Comparison of ENCODE assay signal across 2 cellular contexts in the genomic region with DNA sequence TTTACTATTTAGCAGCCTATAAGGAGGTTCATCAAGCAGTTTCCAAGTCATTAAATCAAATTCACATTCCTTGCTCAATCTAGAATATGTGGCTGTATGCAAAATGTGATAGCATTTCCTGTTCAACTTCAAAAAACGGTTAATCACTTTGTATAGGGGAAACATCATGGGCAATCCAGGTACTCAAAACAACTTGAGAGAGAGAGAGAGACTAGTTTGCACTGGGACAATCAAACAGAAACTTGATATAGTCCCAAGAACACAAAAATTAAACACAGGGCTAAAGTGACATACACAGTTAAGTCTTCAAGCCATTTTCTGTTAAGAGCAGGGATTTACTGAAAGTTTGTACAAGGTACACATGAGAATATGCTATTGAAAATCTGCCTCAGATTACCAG.
TF ChIP-seq lines count a peak whose summit lies in the region.

No MANE protein-coding gene starts in this region.

TF ChIP-seq in IMR-90, 13 proteins besides CTCF, POLR2A, EP300 and RAD21:
- TF ChIP-seq MXI1 (IDR thresholded peaks at IDR 0.05; ENCODE audit: borderline replicate concordance, low read depth, low read length) (no peak), MAZ (IDR thresholded peaks at IDR 0.05; ENCODE audit: borderline replicate concordance, low read depth, low read length) (no peak), FOS (IDR thresholded peaks at IDR 0.05; ENCODE audit: low read depth, low read length) (no peak), CEBPB (IDR thresholded peaks at IDR 0.05; ENCODE audit: low read depth, low read length) (no peak), NFE2L2 (IDR thresholded peaks at IDR 0.05; ENCODE audit: low read depth, low read length) (no peak), BHLHE40 (IDR thresholded peaks at IDR 0.05; ENCODE audit: low read depth, low read length) (no peak), CHD1 (IDR thresholded peaks at IDR 0.05; ENCODE audit: low read depth, low read length) (no peak), SMC3 (IDR thresholded peaks at IDR 0.05; ENCODE audit: low read depth, low read length) (no peak), RFX5 (IDR thresholded peaks at IDR 0.05; ENCODE audit: low read depth, low read length) (no peak), ELK1 (IDR thresholded peaks at IDR 0.05; ENCODE audit: borderline replicate concordance, low read depth, low read length) (no peak), MAFK (IDR thresholded peaks at IDR 0.05; ENCODE audit: low read depth, low read length) (no peak)
- TF ChIP-seq, protein P1, sequence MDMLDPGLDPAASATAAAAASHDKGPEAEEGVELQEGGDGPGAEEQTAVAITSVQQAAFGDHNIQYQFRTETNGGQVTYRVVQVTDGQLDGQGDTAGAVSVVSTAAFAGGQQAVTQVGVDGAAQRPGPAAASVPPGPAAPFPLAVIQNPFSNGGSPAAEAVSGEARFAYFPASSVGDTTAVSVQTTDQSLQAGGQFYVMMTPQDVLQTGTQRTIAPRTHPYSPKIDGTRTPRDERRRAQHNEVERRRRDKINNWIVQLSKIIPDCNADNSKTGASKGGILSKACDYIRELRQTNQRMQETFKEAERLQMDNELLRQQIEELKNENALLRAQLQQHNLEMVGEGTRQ (IDR thresholded peaks at IDR 0.05; ENCODE audit: low read depth, low read length): no peak
TF ChIP-seq in IMR-90: peak in this region for 0.

TF ChIP-seq in GM12878, 131 proteins besides CTCF, POLR2A, EP300 and RAD21:
- TF ChIP-seq SRF (IDR thresholded peaks at IDR 0.05; ENCODE audit: low read depth in 2 of 2, low read length in 2 of 2) (no peak), NR2C2 (IDR thresholded peaks at IDR 0.05; ENCODE audit: borderline replicate concordance, control insufficient read depth, insufficient read length, low read depth) (no peak), MEF2B (IDR thresholded peaks at IDR 0.05; ENCODE audit: partially characterized antibody, poor library complexity, severe bottlenecking) (no peak), TARDBP (IDR thresholded peaks at IDR 0.05; ENCODE audit: borderline replicate concordance) (no peak), NR2C1 (IDR thresholded peaks at IDR 0.05) (no peak), TBL1XR1 (IDR thresholded peaks at IDR 0.05; ENCODE audit: low read depth, low read length) (no peak), SKIL (IDR thresholded peaks at IDR 0.05; ENCODE audit: low read depth, poor library complexity, severe bottlenecking) (no peak), ZNF207 (IDR thresholded peaks at IDR 0.05; ENCODE audit: borderline replicate concordance) (no peak), EZH2 (IDR thresholded peaks at IDR 0.05; ENCODE audit: borderline replicate concordance, control insufficient read depth, low read depth, low read length) (no peak), CEBPB (IDR thresholded peaks at IDR 0.05; ENCODE audit: borderline replicate concordance in 1 of 2, low read depth in 2 of 2, low read length in 2 of 2) (no peak), RELB (IDR thresholded peaks at IDR 0.05; ENCODE audit: low read depth) (no peak), CHD1 (IDR thresholded peaks at IDR 0.05; ENCODE audit: low read depth, low read length) (no peak), PAX5 (IDR thresholded peaks at IDR 0.05; ENCODE audit: borderline replicate concordance, low read depth, low read length) (no peak), RELA (IDR thresholded peaks at IDR 0.05; ENCODE audit: borderline replicate concordance, partially characterized antibody) (no peak), TCF7 (IDR thresholded peaks at IDR 0.05; ENCODE audit: borderline replicate concordance) (no peak)
- TF ChIP-seq, protein P2, sequence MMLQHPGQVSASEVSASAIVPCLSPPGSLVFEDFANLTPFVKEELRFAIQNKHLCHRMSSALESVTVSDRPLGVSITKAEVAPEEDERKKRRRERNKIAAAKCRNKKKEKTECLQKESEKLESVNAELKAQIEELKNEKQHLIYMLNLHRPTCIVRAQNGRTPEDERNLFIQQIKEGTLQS (IDR thresholded peaks at IDR 0.05; ENCODE audit: borderline replicate concordance, extremely low read depth, low read depth, low read length): no peak
- TF ChIP-seq, protein P3, sequence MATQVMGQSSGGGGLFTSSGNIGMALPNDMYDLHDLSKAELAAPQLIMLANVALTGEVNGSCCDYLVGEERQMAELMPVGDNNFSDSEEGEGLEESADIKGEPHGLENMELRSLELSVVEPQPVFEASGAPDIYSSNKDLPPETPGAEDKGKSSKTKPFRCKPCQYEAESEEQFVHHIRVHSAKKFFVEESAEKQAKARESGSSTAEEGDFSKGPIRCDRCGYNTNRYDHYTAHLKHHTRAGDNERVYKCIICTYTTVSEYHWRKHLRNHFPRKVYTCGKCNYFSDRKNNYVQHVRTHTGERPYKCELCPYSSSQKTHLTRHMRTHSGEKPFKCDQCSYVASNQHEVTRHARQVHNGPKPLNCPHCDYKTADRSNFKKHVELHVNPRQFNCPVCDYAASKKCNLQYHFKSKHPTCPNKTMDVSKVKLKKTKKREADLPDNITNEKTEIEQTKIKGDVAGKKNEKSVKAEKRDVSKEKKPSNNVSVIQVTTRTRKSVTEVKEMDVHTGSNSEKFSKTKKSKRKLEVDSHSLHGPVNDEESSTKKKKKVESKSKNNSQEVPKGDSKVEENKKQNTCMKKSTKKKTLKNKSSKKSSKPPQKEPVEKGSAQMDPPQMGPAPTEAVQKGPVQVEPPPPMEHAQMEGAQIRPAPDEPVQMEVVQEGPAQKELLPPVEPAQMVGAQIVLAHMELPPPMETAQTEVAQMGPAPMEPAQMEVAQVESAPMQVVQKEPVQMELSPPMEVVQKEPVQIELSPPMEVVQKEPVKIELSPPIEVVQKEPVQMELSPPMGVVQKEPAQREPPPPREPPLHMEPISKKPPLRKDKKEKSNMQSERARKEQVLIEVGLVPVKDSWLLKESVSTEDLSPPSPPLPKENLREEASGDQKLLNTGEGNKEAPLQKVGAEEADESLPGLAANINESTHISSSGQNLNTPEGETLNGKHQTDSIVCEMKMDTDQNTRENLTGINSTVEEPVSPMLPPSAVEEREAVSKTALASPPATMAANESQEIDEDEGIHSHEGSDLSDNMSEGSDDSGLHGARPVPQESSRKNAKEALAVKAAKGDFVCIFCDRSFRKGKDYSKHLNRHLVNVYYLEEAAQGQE (IDR thresholded peaks at IDR 0.05; ENCODE audit: low read depth, low read length): no peak
- TF ChIP-seq, protein P4, sequence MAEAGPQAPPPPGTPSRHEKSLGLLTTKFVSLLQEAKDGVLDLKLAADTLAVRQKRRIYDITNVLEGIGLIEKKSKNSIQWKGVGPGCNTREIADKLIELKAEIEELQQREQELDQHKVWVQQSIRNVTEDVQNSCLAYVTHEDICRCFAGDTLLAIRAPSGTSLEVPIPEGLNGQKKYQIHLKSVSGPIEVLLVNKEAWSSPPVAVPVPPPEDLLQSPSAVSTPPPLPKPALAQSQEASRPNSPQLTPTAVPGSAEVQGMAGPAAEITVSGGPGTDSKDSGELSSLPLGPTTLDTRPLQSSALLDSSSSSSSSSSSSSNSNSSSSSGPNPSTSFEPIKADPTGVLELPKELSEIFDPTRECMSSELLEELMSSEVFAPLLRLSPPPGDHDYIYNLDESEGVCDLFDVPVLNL (IDR thresholded peaks at IDR 0.05; ENCODE audit: low read depth, low read length): no peak
- TF ChIP-seq, protein P5, sequence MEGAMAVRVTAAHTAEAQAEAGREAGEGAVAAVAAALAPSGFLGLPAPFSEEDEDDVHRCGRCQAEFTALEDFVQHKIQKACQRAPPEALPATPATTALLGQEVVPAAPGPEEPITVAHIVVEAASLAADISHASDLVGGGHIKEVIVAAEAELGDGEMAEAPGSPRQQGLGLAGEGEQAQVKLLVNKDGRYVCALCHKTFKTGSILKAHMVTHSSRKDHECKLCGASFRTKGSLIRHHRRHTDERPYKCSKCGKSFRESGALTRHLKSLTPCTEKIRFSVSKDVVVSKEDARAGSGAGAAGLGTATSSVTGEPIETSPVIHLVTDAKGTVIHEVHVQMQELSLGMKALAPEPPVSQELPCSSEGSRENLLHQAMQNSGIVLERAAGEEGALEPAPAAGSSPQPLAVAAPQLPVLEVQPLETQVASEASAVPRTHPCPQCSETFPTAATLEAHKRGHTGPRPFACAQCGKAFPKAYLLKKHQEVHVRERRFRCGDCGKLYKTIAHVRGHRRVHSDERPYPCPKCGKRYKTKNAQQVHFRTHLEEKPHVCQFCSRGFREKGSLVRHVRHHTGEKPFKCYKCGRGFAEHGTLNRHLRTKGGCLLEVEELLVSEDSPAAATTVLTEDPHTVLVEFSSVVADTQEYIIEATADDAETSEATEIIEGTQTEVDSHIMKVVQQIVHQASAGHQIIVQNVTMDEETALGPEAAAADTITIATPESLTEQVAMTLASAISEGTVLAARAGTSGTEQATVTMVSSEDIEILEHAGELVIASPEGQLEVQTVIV (IDR thresholded peaks at IDR 0.05; ENCODE audit: borderline replicate concordance, partially characterized antibody): no peak
- TF ChIP-seq, protein P6, sequence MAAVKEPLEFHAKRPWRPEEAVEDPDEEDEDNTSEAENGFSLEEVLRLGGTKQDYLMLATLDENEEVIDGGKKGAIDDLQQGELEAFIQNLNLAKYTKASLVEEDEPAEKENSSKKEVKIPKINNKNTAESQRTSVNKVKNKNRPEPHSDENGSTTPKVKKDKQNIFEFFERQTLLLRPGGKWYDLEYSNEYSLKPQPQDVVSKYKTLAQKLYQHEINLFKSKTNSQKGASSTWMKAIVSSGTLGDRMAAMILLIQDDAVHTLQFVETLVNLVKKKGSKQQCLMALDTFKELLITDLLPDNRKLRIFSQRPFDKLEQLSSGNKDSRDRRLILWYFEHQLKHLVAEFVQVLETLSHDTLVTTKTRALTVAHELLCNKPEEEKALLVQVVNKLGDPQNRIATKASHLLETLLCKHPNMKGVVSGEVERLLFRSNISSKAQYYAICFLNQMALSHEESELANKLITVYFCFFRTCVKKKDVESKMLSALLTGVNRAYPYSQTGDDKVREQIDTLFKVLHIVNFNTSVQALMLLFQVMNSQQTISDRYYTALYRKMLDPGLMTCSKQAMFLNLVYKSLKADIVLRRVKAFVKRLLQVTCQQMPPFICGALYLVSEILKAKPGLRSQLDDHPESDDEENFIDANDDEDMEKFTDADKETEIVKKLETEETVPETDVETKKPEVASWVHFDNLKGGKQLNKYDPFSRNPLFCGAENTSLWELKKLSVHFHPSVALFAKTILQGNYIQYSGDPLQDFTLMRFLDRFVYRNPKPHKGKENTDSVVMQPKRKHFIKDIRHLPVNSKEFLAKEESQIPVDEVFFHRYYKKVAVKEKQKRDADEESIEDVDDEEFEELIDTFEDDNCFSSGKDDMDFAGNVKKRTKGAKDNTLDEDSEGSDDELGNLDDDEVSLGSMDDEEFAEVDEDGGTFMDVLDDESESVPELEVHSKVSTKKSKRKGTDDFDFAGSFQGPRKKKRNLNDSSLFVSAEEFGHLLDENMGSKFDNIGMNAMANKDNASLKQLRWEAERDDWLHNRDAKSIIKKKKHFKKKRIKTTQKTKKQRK (IDR thresholded peaks at IDR 0.05; ENCODE audit: low read depth, low read length): no peak
